ENCODE assay signal across 29 cellular contexts in genomic region chr17:13266596-13266995, GRCh38.
DNase-seq lines count a peak whose midpoint lies in the region; ATAC-seq, FAIRE-seq and TF ChIP-seq lines count a peak whose summit lies in the region.
"Had no signal": no experiment of that assay in that cellular context is flagged by ENCODE, and none has a peak within 500 bp of the region (broad histone marks: within the 10 kb centered on the region; RNA-seq: fewer than 3 reads in every experiment).

No MANE protein-coding gene starts in this region.

- no peaks in the 10 kb centered on the region for H3K9me3 Mint-ChIP-seq in astrocyte (ENCODE audit: unreplicated experiment)
- peaks cover 4% of the 10 kb centered on the region for H3K9me3 Mint-ChIP-seq in activated naive CD8-positive, alpha-beta T cell treated with anti-CD3 and anti-CD28 coated beads, Interleukin-2, amount 50 U/mL, for 24 hours

- no peak for ATAC-seq in activated naive CD8-positive, alpha-beta T cell treated with anti-CD3 and anti-CD28 coated beads, Interleukin-2, amount 50 U/mL, for 24 hours
- ATAC-seq in esophagus mucosa (no peak), HG03159 (IDR thresholded peaks at IDR 0.05; ENCODE audit: unreplicated experiment) (no peak)
- ATAC-seq: K562; left ventricle myocardium superior; naive thymus-derived CD4-positive, alpha-beta T cell; stimulated activated naive CD8-positive, alpha-beta T cell treated with anti-CD3 and anti-CD28 coated beads, Interleukin-15, Interleukin-2, amounts not matched to agents 100 U/mL and 50 U/mL, for 24 hours had no signal

- TF ChIP-seq POLR2A in transverse colon (IDR thresholded peaks at IDR 0.05): no peak

- H3K4me3 ChIP-seq in AG04449 (ENCODE audit: low read depth, low read length): no peak overlapping the region
- no peak overlapping the region for H3K4me3 ChIP-seq in astrocyte (ENCODE audit: insufficient read depth, low read depth, low read length)
- no peak overlapping the region for H3K4me3 ChIP-seq in transverse colon
- H3K4me3 ChIP-seq: K562, Peyer's patch, prostate gland, sigmoid colon, testis, vagina had no signal

- no peaks in the 10 kb centered on the region for H4K20me1 ChIP-seq in astrocyte (ENCODE audit: insufficient read depth, low read length)

- CTCF ChIA-PET in AG04449 (lab: Yijun Ruan, JAX): no interaction called here

- H3K27ac ChIP-seq in astrocyte (ENCODE audit: low read depth, low read length) (no peak overlapping the region), transverse colon (no peak overlapping the region)
- H3K27ac ChIP-seq: C4-2B, Peyer's patch, prostate gland, sigmoid colon, testis, vagina had no signal

- H3K9me3 ChIP-seq in astrocyte (ENCODE audit: insufficient read depth, low read depth, low read length) (no peaks in the 10 kb centered on the region), transverse colon (no peaks in the 10 kb centered on the region)
- H3K9me3 ChIP-seq: Peyer's patch, prostate gland, sigmoid colon, testis, vagina had no signal

- TF ChIP-seq CTCF in AG04449 (IDR thresholded peaks at IDR 0.05; ENCODE audit: insufficient read depth, low read length, missing control alignments) (no peak), astrocyte (IDR thresholded peaks at IDR 0.05; ENCODE audit: insufficient read depth, low read depth, low read length) (no peak), transverse colon (IDR thresholded peaks at IDR 0.05) (no peak)

- H3K4me1 ChIP-seq in astrocyte (ENCODE audit: insufficient read depth, low read length): no peaks in the 10 kb centered on the region
- H3K4me1 ChIP-seq in transverse colon: no peaks in the 10 kb centered on the region
- H3K4me1 ChIP-seq: Peyer's patch, prostate gland, sigmoid colon, testis, vagina had no signal

- peaks cover 2% of the 10 kb centered on the region for H3K36me3 Mint-ChIP-seq in astrocyte (ENCODE audit: low read depth, unreplicated experiment)
- H3K36me3 Mint-ChIP-seq in activated naive CD8-positive, alpha-beta T cell treated with anti-CD3 and anti-CD28 coated beads, Interleukin-2, amount 50 U/mL, for 24 hours (ENCODE audit: low read depth): no peaks in the 10 kb centered on the region
- H3K36me3 Mint-ChIP-seq: activated naive CD4-positive, alpha-beta T cell treated with anti-CD3 and anti-CD28 coated beads, Interleukin-2, amount 10 ng/mL, durations not matched to agents 7 days and 5 days; naive thymus-derived CD4-positive, alpha-beta T cell had no signal

- 51 to 54% methylated on average over 6 to 7 of the region's 7 CpGs for WGBS in transverse colon (ENCODE audit: low coverage in 1 of 2), 2 donors

- peak; percentile 34 for FAIRE-seq in astrocyte (lab: Jason Lieb, UNC)
- FAIRE-seq: A204.1, H1, K562, keratinocyte had no signal

- DNase-seq in AG04449 (ENCODE audit: low read depth, low spot score) (peak; percentile 88), GM03348 (ENCODE audit: low spot score) (peak; percentile 26), astrocyte (ENCODE audit: low read depth) (peak; percentile 63), hepatic stellate cell (ENCODE audit: low spot score) (peak; percentile 4), transverse colon (no peak)
- no peak for DNase-seq in activated naive CD8-positive, alpha-beta T cell treated with anti-CD3 and anti-CD28 coated beads, Interleukin-2, amount 50 U/mL, for 24 hours
- DNase-seq: activated CD4-positive, CD25-positive, alpha-beta regulatory T cell; activated CD8-positive, alpha-beta memory T cell treated with anti-CD3 and anti-CD28 coated beads, Interleukin-2, amount 50 U/mL, for 4 hours; activated naive CD4-positive, alpha-beta T cell treated with anti-CD3 and anti-CD28 coated beads, Interleukin-2, amount 10 ng/mL, durations not matched to agents 7 days and 5 days; left ventricle myocardium superior; naive thymus-derived CD4-positive, alpha-beta T cell; NCI-H1105 treated with DMSO at 0.1 percent for 48 hours; NCI-H2029; NCI-H526; nucleus accumbens; Peyer's patch; sigmoid colon; stimulated activated CD4-positive, alpha-beta T cell treated with anti-CD3 and anti-CD28 coated beads, Interleukin-15, amount 100 ng/mL, for 24 hours; stimulated activated naive CD8-positive, alpha-beta T cell treated with anti-CD3 and anti-CD28 coated beads, Interleukin-15, Interleukin-2, amounts not matched to agents 100 U/mL and 50 U/mL, for 24 hours; testis had no signal

- POLR2A ChIA-PET in AG04449 (lab: Yijun Ruan, JAX): no interaction called here

- no peak overlapping the region for H2AFZ ChIP-seq in astrocyte (ENCODE audit: low read depth, low read length)

- H3K27ac Mint-ChIP-seq in astrocyte (ENCODE audit: unreplicated experiment): no peak overlapping the region
- H3K27ac Mint-ChIP-seq in activated naive CD8-positive, alpha-beta T cell treated with anti-CD3 and anti-CD28 coated beads, Interleukin-2, amount 50 U/mL, for 24 hours: no peak overlapping the region
- H3K27ac Mint-ChIP-seq: activated naive CD4-positive, alpha-beta T cell treated with anti-CD3 and anti-CD28 coated beads, Interleukin-2, amount 10 ng/mL, durations not matched to agents 7 days and 5 days; naive thymus-derived CD4-positive, alpha-beta T cell had no signal

- in situ Hi-C loops in transverse colon (cut with MboI; ENCODE audit: low pct_ligation_motif_present in 1 of 4, low pct_unique_long_range_greater_than_20kb in 1 of 4, low sequenced_read_pairs in 3 of 4): no loop called here

- intact Hi-C loops in transverse colon (cut with DNase I; ENCODE audit: low total_unique reads): no loop called here

- H3K4me2 ChIP-seq in astrocyte (ENCODE audit: low read length): no peak overlapping the region

- H3K27me3 ChIP-seq in astrocyte (ENCODE audit: insufficient read depth, low read length) (no peaks in the 10 kb centered on the region), transverse colon (no peaks in the 10 kb centered on the region)
- H3K27me3 ChIP-seq: Peyer's patch, sigmoid colon, testis, vagina had no signal

- no peak for TF ChIP-seq EP300 in transverse colon (IDR thresholded peaks at IDR 0.05; ENCODE audit: low read depth)

- no peaks in the 10 kb centered on the region for H3K36me3 ChIP-seq in astrocyte (ENCODE audit: insufficient read depth, low read length)
- H3K36me3 ChIP-seq in transverse colon: no peaks in the 10 kb centered on the region
- H3K36me3 ChIP-seq: Peyer's patch, prostate gland, sigmoid colon, vagina had no signal

- H3K27me3 Mint-ChIP-seq in astrocyte (ENCODE audit: low read depth, unreplicated experiment): peaks cover 6% of the 10 kb centered on the region
- peaks cover 4% of the 10 kb centered on the region for H3K27me3 Mint-ChIP-seq in activated naive CD8-positive, alpha-beta T cell treated with anti-CD3 and anti-CD28 coated beads, Interleukin-2, amount 50 U/mL, for 24 hours
- H3K27me3 Mint-ChIP-seq: activated naive CD4-positive, alpha-beta T cell treated with anti-CD3 and anti-CD28 coated beads, Interleukin-2, amount 10 ng/mL, durations not matched to agents 7 days and 5 days had no signal

- H3K4me1 Mint-ChIP-seq in astrocyte (ENCODE audit: low read depth, unreplicated experiment): no peaks in the 10 kb centered on the region
- H3K4me1 Mint-ChIP-seq in activated naive CD8-positive, alpha-beta T cell treated with anti-CD3 and anti-CD28 coated beads, Interleukin-2, amount 50 U/mL, for 24 hours: no peaks in the 10 kb centered on the region
- H3K4me1 Mint-ChIP-seq: activated naive CD4-positive, alpha-beta T cell treated with anti-CD3 and anti-CD28 coated beads, Interleukin-2, amount 10 ng/mL, durations not matched to agents 7 days and 5 days; naive thymus-derived CD4-positive, alpha-beta T cell had no signal

- H3K4me3 Mint-ChIP-seq in astrocyte (ENCODE audit: unreplicated experiment): no peak overlapping the region
- no peak overlapping the region for H3K4me3 Mint-ChIP-seq in activated naive CD8-positive, alpha-beta T cell treated with anti-CD3 and anti-CD28 coated beads, Interleukin-2, amount 50 U/mL, for 24 hours
- H3K4me3 Mint-ChIP-seq: activated naive CD4-positive, alpha-beta T cell treated with anti-CD3 and anti-CD28 coated beads, Interleukin-2, amount 10 ng/mL, durations not matched to agents 7 days and 5 days; naive thymus-derived CD4-positive, alpha-beta T cell had no signal

- H3K79me2 ChIP-seq in astrocyte (ENCODE audit: insufficient read depth, low read length): no peaks in the 10 kb centered on the region

- no peak overlapping the region for H3K9ac ChIP-seq in astrocyte (ENCODE audit: low read length)

Comparison
In these comparisons a context has a peak if more than half of its experiments do, and no peak if none do; other contexts are left out.
1. DNase-seq: peak in AG04449 (single experiment), GM03348 (single experiment), astrocyte (single experiment) and hepatic stellate cell (single experiment); none in activated naive CD8-positive, alpha-beta T cell treated with anti-CD3 and anti-CD28 coated beads, Interleukin-2, amount 50 U/mL, for 24 hours (single experiment) and transverse colon (single experiment).